In genomic region chr22:38973289-38974169, GRCh38 we compare ENCODE assay signal across 8 cellular contexts. TPM values are rescaled to one million over a fixed set of nuclear protein-coding genes. Genes with fewer than 3 reads are reported as not detected.
DNase-seq lines count a peak whose midpoint lies in the region; ATAC-seq and TF ChIP-seq lines count a peak whose summit lies in the region.

No MANE protein-coding gene starts in this region.

- H3K4me3 ChIP-seq in GM12865 (ENCODE audit: low read depth, low read length) = no peak overlapping the region
- H3K4me3 ChIP-seq in kidney epithelial cell (ENCODE audit: low read depth, low read length) = no peak overlapping the region

- ATAC-seq in HG03045 (IDR thresholded peaks at IDR 0.05; ENCODE audit: unreplicated experiment) = no peak

- H3K27ac ChIP-seq in 22Rv1 (no peak overlapping the region), RWPE1 (no peak overlapping the region)

- CTCF ChIA-PET in RWPE1 (lab: Yijun Ruan, JAX) = interaction anchor here (0.6 to 0.7 kb wide), 3 partner anchors 61 to 231 kb away, joined by 3 to 5 read pairs (median 4); no protein-coding TSS in a partner anchor

- POLR2A ChIA-PET in RWPE1 (lab: Yijun Ruan, JAX; ENCODE audit: low non-redundant PET) = no interaction called here

- TF ChIP-seq CTCF in 22Rv1 (IDR thresholded peaks at IDR 0.05) (peak; percentile 79), GM12865 (IDR thresholded peaks at IDR 0.05; ENCODE audit: insufficient read depth, low read depth, low read length, missing control alignments) (peak; percentile 97), RWPE1 (conservative IDR thresholded peaks at IDR 0.05; ENCODE audit: low read depth) (peak; percentile 84), kidney epithelial cell (IDR thresholded peaks at IDR 0.05; ENCODE audit: insufficient read depth, low read length, poor library complexity, severe bottlenecking) (peak; percentile 63)

- peak; percentile 71 for DNase-seq in GM12865 (ENCODE audit: low read depth)
- DNase-seq in RWPE1 (ENCODE audit: low spot score) = peak; percentile 33
- DNase-seq in activated naive CD4-positive, alpha-beta T cell treated with anti-CD3 and anti-CD28 coated beads, Interleukin-2, amount 50 U/mL, for 16 hours = peak; percentile 51
- DNase-seq in kidney epithelial cell (ENCODE audit: low read depth) = no peak
- peak; percentile 73 for DNase-seq in stimulated activated CD8-positive, alpha-beta memory T cell treated with anti-CD3 and anti-CD28 coated beads, Interleukin-4, amount 100 ng/mL, for 48 hours
- no peak for DNase-seq in amniotic stem cell (lab: John Stamatoyannopoulos, UW)

- H3K36me3 ChIP-seq in kidney epithelial cell (ENCODE audit: control insufficient read depth, insufficient read depth, low read length) = no peaks in the 10 kb centered on the region

- no peaks in the 10 kb centered on the region for H3K27me3 ChIP-seq in kidney epithelial cell (ENCODE audit: control insufficient read depth, insufficient read depth, low read length)

RNA-seq across cellular contexts. Expression of gene APOBEC3B, which starts 8.6 kb away (rescaled TPM):
- 15.2 and 21.1 TPM in 2 replicates for total RNA-seq in kidney epithelial cell

RNA-seq across cellular contexts. Expression of gene APOBEC3A, which starts 16.1 kb away (rescaled TPM):
- 0.34 and 1.0 TPM in 2 replicates for total RNA-seq in kidney epithelial cell

RNA-seq across cellular contexts. Expression of gene APOBEC3C, which starts 40.5 kb away (rescaled TPM):
- 8.9 and 10.2 TPM in 2 replicates for total RNA-seq in kidney epithelial cell

RNA-seq across cellular contexts. Expression of gene APOBEC3D, which starts 47.4 kb away (rescaled TPM):
- 0.84 TPM in 1 of 2 replicates, not detected in the other for total RNA-seq in kidney epithelial cell

Comparison
In these comparisons a context has a peak if more than half of its experiments do, and no peak if none do; other contexts are left out.
1. DNase-seq: peak in GM12865 (single experiment), RWPE1 (single experiment), activated naive CD4-positive, alpha-beta T cell treated with anti-CD3 and anti-CD28 coated beads, Interleukin-2, amount 50 U/mL, for 16 hours (single experiment) and stimulated activated CD8-positive, alpha-beta memory T cell treated with anti-CD3 and anti-CD28 coated beads, Interleukin-4, amount 100 ng/mL, for 48 hours (single experiment); none in kidney epithelial cell (single experiment) and amniotic stem cell (single experiment).
2. Peak in every context shown above with its lines, with median percentiles within 50 percentile points of each other: CTCF ChIP-seq.